8 cellular contexts compared by ENCODE assay signal in genomic region chr9:105299190-105299854, GRCh38. TPM values are rescaled to one million over a fixed set of nuclear protein-coding genes. Genes with fewer than 3 reads are reported as not detected.
DNase-seq lines count a peak whose midpoint lies in the region; ATAC-seq and TF ChIP-seq lines count a peak whose summit lies in the region.

No MANE protein-coding gene starts in this region.

- H3K9me3 Mint-ChIP-seq in CD14-positive monocyte, result no peaks in the 10 kb centered on the region

- H3K4me3 ChIP-seq in colonic mucosa (no peak overlapping the region), HAP-1 (no peak overlapping the region)

- in situ Hi-C loops in HAP-1 (cut with MboI; ENCODE audit: low sequenced_read_pairs), result no loop called here

- ATAC-seq in HG03139 (IDR thresholded peaks at IDR 0.05; ENCODE audit: unreplicated experiment), result no peak

- no peaks in the 10 kb centered on the region for H3K9me3 ChIP-seq in colonic mucosa
- H3K9me3 ChIP-seq in HAP-1, result no peaks in the 10 kb centered on the region

- intact Hi-C loops in CD14-positive monocyte (cut with micrococcal nuclease), result no loop called here
- intact Hi-C loops in colonic mucosa (cut with DNase I), result no loop called here

- H3K4me1 ChIP-seq in colonic mucosa, result no peaks in the 10 kb centered on the region
- peaks cover 34% of the 10 kb centered on the region for H3K4me1 ChIP-seq in HAP-1

- no peak overlapping the region for H3K4me3 Mint-ChIP-seq in CD14-positive monocyte

- no peak overlapping the region for H3K9ac ChIP-seq in colonic mucosa (ENCODE audit: low read depth in 2 of 2, low read length in 2 of 2)

- no peaks in the 10 kb centered on the region for H3K27me3 ChIP-seq in colonic mucosa
- no peaks in the 10 kb centered on the region for H3K27me3 ChIP-seq in HAP-1 (ENCODE audit: low read depth)

- H3K36me3 ChIP-seq in colonic mucosa (no peaks in the 10 kb centered on the region), HAP-1 (replicated peaks) (no peaks in the 10 kb centered on the region; the same call in 1 of the 2 replicates)

- H3K27ac Mint-ChIP-seq in CD14-positive monocyte, result peak overlapping the region; percentile 31 to 86 (median 74)

- DNase-seq in CD14-positive monocyte (ENCODE audit: low spot score), result peak; percentile 67
- peak; percentile 98 for DNase-seq in LHCN-M2 (ENCODE audit: low read depth)
- DNase-seq in colonic mucosa, result peak; percentile 36
- peak; percentile 38 for DNase-seq in mucosa of gallbladder (ENCODE audit: low spot score)
- DNase-seq in HAP-1 (ENCODE audit: low spot score in 2 of 2), result no peak
- no peak for DNase-seq in NCI-H146 treated with DMSO at 0.1 percent for 48 hours (lab: John Stamatoyannopoulos, UW; ENCODE audit: unreplicated experiment)
- no peak for DNase-seq in middle frontal gyrus (ENCODE audit: extremely low spot score, low spot score)

- no peaks in the 10 kb centered on the region for H3K27me3 Mint-ChIP-seq in CD14-positive monocyte (ENCODE audit: low read depth in 3 of 3)

- TF ChIP-seq CTCF in CD14-positive monocyte (IDR thresholded peaks at IDR 0.05) (no peak), colonic mucosa (IDR thresholded peaks at IDR 0.05) (no peak)

- peak overlapping the region; percentile 6 for H3K27ac ChIP-seq in colonic mucosa

- H3K36me3 Mint-ChIP-seq in CD14-positive monocyte, result peaks cover 28 to 49% of the 10 kb centered on the region in 2 donors

- H3K4me1 Mint-ChIP-seq in CD14-positive monocyte, result peaks cover 36% of the 10 kb centered on the region

RNA-seq across cellular contexts. Expression of gene SLC44A1, which starts 54.9 kb away (rescaled TPM):
- 10 to 100 TPM; 46.5 to 52.1 TPM for polyA plus RNA-seq in CD14-positive monocyte
- 30.5 and 32.0 TPM in 2 replicates for total RNA-seq in LHCN-M2 (2014; rRNA removed)
- 5.6 TPM for polyA plus RNA-seq in LHCN-M2 (2012)
- 100 to 1,000 TPM; 151 to 180 TPM for total RNA-seq in colonic mucosa
- total RNA-seq in mucosa of gallbladder, result 69.1 TPM

Comparison
In these comparisons a context has a peak if more than half of its experiments do, and no peak if none do; other contexts are left out.
1. DNase-seq: peak in CD14-positive monocyte (single experiment), LHCN-M2 (single experiment), colonic mucosa (single experiment) and mucosa of gallbladder (single experiment); none in HAP-1 (0 of 2), NCI-H146 treated with DMSO at 0.1 percent for 48 hours (single experiment) and middle frontal gyrus (single experiment).